ENCODE assay signal across 9 cellular contexts in genomic region chr15:85329561-85330421, GRCh38. TPM values are rescaled to one million over a fixed set of nuclear protein-coding genes. Genes with fewer than 3 reads are reported as not detected.
A peak's percentile ranks its signal among the peaks of the same experiment; 100 is the strongest.
DNase-seq lines count a peak whose midpoint lies in the region; ATAC-seq and TF ChIP-seq lines count a peak whose summit lies in the region.
"Had no signal": no experiment of that assay in that cellular context is flagged by ENCODE, and none has a peak within 500 bp of the region (broad histone marks: within the 10 kb centered on the region; RNA-seq: fewer than 3 reads in every experiment).

No MANE protein-coding gene starts in this region.

- DNase-seq in DMS114 treated with DMSO at 0.1 percent for 48 hours (lab: John Stamatoyannopoulos, UW; ENCODE audit: unreplicated experiment) (peak; percentile 48), activated B cell treated with CpG ODN at 0.5 μM for 24 hours (peak; percentile 49), fibroblast of pulmonary artery (ENCODE audit: low read depth) (peak; percentile 51), renal cortical epithelial cell (ENCODE audit: low read depth) (peak; percentile 54), cortex of kidney (lab: John Stamatoyannopoulos, UW) (no peak), NCI-H82 (lab: John Stamatoyannopoulos, UW) (no peak)

- H3K9me3 Mint-ChIP-seq in activated B cell treated with CpG ODN at 0.5 μM for 24 hours, result no peaks in the 10 kb centered on the region

- H3K27ac Mint-ChIP-seq in activated B cell treated with CpG ODN at 0.5 μM for 24 hours, result peak overlapping the region; percentile 99

- TF ChIP-seq CTCF in activated B cell treated with CpG ODN at 0.5 μM for 24 hours (IDR thresholded peaks at IDR 0.05) (no peak), fibroblast of pulmonary artery (IDR thresholded peaks at IDR 0.05; ENCODE audit: low read length, missing control alignments) (no peak)

- peak overlapping the region; percentile 90 for H3K4me3 Mint-ChIP-seq in activated B cell treated with CpG ODN at 0.5 μM for 24 hours

- no peaks in the 10 kb centered on the region for H3K36me3 Mint-ChIP-seq in activated B cell treated with CpG ODN at 0.5 μM for 24 hours (ENCODE audit: low read depth)

- peaks cover 86% of the 10 kb centered on the region for H3K4me1 Mint-ChIP-seq in activated B cell treated with CpG ODN at 0.5 μM for 24 hours

- intact Hi-C loops in activated B cell treated with CpG ODN at 0.5 μM for 24 hours (cut with micrococcal nuclease), result loop anchor here (1.0 to 5.0 kb wide), 7 partner anchors 11 to 253 kb away; partner anchors contain the start of gene AKAP13

- H3K4me3 ChIP-seq in fibroblast of pulmonary artery (replicated peaks; ENCODE audit: low read depth, low read length), result peak overlapping the region; percentile 57
- H3K4me3 ChIP-seq: SK-N-MC had no signal

- CTCF ChIA-PET in activated B cell treated with CpG ODN at 0.5 μM for 24 hours (lab: Charles Lee), result interaction anchor here (0.6 to 7.3 kb wide), 18 partner anchors 9 to 199 kb away, joined by 3 to 150 read pairs (median 6); partner anchors contain the start of gene AKAP13

- ATAC-seq in GM19395 (IDR thresholded peaks at IDR 0.05; ENCODE audit: unreplicated experiment) (peak; percentile 62), HG03432 (IDR thresholded peaks at IDR 0.05; ENCODE audit: unreplicated experiment) (peak; percentile 57), activated B cell treated with CpG ODN at 0.5 μM for 24 hours (ENCODE audit: low read depth) (peak; percentile 64)

- POLR2A ChIA-PET in activated B cell treated with CpG ODN at 0.5 μM for 24 hours (lab: Charles Lee), result interaction anchor here (0.9 to 11.9 kb wide), 28 partner anchors 14 to 377 kb away, joined by 3 to 409 read pairs (median 5); partner anchors contain the start of gene AKAP13

- no peaks in the 10 kb centered on the region for H3K27me3 Mint-ChIP-seq in activated B cell treated with CpG ODN at 0.5 μM for 24 hours

RNA-seq across cellular contexts. Expression of gene AKAP13, which starts 50.6 kb away (rescaled TPM):
- total RNA-seq in activated B cell treated with CpG ODN at 0.5 μM for 24 hours, result 254 and 290 TPM in 2 replicates
- total RNA-seq in renal cortical epithelial cell, result 54.2 and 152 TPM in 2 replicates

Comparison
In these comparisons a context has a peak if more than half of its experiments do, and no peak if none do; other contexts are left out.
1. DNase-seq: peak in DMS114 treated with DMSO at 0.1 percent for 48 hours (single experiment), activated B cell treated with CpG ODN at 0.5 μM for 24 hours (single experiment), fibroblast of pulmonary artery (single experiment) and renal cortical epithelial cell (single experiment); none in cortex of kidney (single experiment) and NCI-H82 (single experiment).
2. Peak in every context shown above with its lines, with median percentiles within 50 percentile points of each other: ATAC-seq.